Comparison of ENCODE assay signal across 1 cellular context in the genomic region with DNA sequence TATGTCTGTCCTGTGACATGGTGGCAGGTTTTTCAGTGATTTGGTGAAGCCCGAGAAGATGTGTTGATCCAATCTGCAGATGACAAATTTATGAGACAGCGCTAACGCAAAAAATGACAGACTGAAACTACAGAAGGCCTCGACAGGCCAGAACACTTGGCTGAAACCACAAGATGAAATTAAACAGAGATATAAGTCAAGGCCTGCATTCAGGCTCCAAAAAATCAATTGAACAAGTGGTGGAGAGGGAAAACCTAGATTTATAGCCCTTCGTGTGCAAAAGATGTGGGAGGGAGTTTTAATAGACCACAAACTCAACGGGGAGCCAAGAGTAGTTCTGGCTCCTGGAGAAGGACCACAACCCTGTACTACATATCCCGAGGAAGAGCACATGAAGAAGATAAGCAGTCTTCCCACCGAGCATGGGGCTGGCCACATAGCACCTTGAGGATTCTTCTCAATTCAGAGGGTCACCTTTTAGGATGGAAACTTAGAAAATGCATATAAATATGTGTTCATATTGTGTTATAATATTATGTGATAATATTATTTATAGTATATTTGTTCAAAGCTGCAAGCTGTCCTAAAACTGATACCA.
TF ChIP-seq lines count a peak whose summit lies in the region.

No MANE protein-coding gene starts in this region.

TF ChIP-seq in HEK293, 187 proteins besides CTCF, POLR2A, EP300 and RAD21 (continued from another document and continues in another):
- TF ChIP-seq, protein P1, sequence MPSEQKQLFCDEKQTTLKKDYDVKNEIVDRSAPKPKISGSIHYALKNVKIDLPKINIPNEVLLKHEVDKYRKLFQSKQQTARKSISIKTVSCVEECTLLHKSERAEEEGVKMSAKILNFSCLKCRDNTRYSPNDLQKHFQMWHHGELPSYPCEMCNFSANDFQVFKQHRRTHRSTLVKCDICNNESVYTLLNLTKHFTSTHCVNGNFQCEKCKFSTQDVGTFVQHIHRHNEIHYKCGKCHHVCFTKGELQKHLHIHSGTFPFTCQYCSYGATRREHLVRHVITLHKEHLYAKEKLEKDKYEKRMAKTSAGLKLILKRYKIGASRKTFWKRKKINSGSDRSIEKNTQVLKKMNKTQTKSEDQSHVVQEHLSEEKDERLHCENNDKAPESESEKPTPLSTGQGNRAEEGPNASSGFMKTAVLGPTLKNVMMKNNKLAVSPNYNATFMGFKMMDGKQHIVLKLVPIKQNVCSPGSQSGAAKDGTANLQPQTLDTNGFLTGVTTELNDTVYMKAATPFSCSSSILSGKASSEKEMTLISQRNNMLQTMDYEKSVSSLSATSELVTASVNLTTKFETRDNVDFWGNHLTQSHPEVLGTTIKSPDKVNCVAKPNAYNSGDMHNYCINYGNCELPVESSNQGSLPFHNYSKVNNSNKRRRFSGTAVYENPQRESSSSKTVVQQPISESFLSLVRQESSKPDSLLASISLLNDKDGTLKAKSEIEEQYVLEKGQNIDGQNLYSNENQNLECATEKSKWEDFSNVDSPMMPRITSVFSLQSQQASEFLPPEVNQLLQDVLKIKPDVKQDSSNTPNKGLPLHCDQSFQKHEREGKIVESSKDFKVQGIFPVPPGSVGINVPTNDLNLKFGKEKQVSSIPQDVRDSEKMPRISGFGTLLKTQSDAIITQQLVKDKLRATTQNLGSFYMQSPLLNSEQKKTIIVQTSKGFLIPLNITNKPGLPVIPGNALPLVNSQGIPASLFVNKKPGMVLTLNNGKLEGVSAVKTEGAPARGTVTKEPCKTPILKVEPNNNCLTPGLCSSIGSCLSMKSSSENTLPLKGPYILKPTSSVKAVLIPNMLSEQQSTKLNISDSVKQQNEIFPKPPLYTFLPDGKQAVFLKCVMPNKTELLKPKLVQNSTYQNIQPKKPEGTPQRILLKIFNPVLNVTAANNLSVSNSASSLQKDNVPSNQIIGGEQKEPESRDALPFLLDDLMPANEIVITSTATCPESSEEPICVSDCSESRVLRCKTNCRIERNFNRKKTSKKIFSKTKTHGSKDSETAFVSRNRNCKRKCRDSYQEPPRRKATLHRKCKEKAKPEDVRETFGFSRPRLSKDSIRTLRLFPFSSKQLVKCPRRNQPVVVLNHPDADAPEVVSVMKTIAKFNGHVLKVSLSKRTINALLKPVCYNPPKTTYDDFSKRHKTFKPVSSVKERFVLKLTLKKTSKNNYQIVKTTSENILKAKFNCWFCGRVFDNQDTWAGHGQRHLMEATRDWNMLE (tag by site-specific recombination; conservative IDR thresholded peaks at IDR 0.05; ENCODE audit: low read depth): peak; percentile 43; the same call in 1 of the 2 replicates
- TF ChIP-seq ZNF623 (tag by site-specific recombination; IDR thresholded peaks at IDR 0.05) (no peak), ZNF48 (tag by site-specific recombination; IDR thresholded peaks at IDR 0.05) (no peak), ZIC2 (tag by site-specific recombination; IDR thresholded peaks at IDR 0.05) (peak; percentile 88), ZNF423 (tag by site-specific recombination; IDR thresholded peaks at IDR 0.05) (no peak), MYNN (tag by site-specific recombination; IDR thresholded peaks at IDR 0.05; ENCODE audit: borderline replicate concordance) (no peak), ZNF544 (tag by site-specific recombination; IDR thresholded peaks at IDR 0.05) (no peak), KLF8 (tag by site-specific recombination; IDR thresholded peaks at IDR 0.05) (no peak), ZNF596 (tag by site-specific recombination; IDR thresholded peaks at IDR 0.05) (0 out of 2 replicates have a peak, but pooled peaks have one; percentile 17), ZSCAN16 (tag by site-specific recombination; IDR thresholded peaks at IDR 0.05) (0 out of 2 replicates have a peak, but pooled peaks have one; percentile 37), ZFP69B (tag by site-specific recombination; IDR thresholded peaks at IDR 0.05) (no peak), PRDM1 (tag by site-specific recombination; IDR thresholded peaks at IDR 0.05) (no peak), ZNF248 (tag by site-specific recombination; IDR thresholded peaks at IDR 0.05) (no peak), ZNF514 (tag by site-specific recombination; IDR thresholded peaks at IDR 0.05) (no peak), GLIS2 (tag by site-specific recombination; IDR thresholded peaks at IDR 0.05) (no peak), ZNF266 (tag by site-specific recombination; IDR thresholded peaks at IDR 0.05; ENCODE audit: low read depth) (no peak), ZNF292 (tag by site-specific recombination; IDR thresholded peaks at IDR 0.05; ENCODE audit: borderline replicate concordance, low read depth) (no peak), ZNF791 (tag by site-specific recombination; IDR thresholded peaks at IDR 0.05) (no peak), ZNF433 (tag by site-specific recombination; IDR thresholded peaks at IDR 0.05; ENCODE audit: low read depth) (no peak)
- TF ChIP-seq, protein P2, sequence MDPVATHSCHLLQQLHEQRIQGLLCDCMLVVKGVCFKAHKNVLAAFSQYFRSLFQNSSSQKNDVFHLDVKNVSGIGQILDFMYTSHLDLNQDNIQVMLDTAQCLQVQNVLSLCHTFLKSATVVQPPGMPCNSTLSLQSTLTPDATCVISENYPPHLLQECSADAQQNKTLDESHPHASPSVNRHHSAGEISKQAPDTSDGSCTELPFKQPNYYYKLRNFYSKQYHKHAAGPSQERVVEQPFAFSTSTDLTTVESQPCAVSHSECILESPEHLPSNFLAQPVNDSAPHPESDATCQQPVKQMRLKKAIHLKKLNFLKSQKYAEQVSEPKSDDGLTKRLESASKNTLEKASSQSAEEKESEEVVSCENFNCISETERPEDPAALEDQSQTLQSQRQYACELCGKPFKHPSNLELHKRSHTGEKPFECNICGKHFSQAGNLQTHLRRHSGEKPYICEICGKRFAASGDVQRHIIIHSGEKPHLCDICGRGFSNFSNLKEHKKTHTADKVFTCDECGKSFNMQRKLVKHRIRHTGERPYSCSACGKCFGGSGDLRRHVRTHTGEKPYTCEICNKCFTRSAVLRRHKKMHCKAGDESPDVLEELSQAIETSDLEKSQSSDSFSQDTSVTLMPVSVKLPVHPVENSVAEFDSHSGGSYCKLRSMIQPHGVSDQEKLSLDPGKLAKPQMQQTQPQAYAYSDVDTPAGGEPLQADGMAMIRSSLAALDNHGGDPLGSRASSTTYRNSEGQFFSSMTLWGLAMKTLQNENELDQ (tag by site-specific recombination; IDR thresholded peaks at IDR 0.05; ENCODE audit: low read depth): no peak
- TF ChIP-seq, protein P3, sequence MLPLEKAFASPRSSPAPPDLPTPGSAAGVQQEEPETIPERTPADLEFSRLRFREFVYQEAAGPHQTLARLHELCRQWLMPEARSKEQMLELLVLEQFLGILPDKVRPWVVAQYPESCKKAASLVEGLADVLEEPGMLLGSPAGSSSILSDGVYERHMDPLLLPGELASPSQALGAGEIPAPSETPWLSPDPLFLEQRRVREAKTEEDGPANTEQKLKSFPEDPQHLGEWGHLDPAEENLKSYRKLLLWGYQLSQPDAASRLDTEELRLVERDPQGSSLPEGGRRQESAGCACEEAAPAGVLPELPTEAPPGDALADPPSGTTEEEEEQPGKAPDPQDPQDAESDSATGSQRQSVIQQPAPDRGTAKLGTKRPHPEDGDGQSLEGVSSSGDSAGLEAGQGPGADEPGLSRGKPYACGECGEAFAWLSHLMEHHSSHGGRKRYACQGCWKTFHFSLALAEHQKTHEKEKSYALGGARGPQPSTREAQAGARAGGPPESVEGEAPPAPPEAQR (tag by site-specific recombination; IDR thresholded peaks at IDR 0.05): no peak
- TF ChIP-seq, protein P4, sequence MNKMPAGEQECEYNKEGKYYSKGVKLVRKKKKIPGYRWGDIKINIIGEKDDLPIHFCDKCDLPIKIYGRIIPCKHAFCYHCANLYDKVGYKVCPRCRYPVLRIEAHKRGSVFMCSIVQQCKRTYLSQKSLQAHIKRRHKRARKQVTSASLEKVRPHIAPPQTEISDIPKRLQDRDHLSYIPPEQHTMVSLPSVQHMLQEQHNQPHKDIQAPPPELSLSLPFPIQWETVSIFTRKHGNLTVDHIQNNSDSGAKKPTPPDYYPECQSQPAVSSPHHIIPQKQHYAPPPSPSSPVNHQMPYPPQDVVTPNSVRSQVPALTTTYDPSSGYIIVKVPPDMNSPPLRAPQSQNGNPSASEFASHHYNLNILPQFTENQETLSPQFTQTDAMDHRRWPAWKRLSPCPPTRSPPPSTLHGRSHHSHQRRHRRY (tag by site-specific recombination; IDR thresholded peaks at IDR 0.05): no peak
- TF ChIP-seq, protein P5, sequence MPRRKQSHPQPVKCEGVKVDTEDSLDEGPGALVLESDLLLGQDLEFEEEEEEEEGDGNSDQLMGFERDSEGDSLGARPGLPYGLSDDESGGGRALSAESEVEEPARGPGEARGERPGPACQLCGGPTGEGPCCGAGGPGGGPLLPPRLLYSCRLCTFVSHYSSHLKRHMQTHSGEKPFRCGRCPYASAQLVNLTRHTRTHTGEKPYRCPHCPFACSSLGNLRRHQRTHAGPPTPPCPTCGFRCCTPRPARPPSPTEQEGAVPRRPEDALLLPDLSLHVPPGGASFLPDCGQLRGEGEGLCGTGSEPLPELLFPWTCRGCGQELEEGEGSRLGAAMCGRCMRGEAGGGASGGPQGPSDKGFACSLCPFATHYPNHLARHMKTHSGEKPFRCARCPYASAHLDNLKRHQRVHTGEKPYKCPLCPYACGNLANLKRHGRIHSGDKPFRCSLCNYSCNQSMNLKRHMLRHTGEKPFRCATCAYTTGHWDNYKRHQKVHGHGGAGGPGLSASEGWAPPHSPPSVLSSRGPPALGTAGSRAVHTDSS (tag by site-specific recombination; IDR thresholded peaks at IDR 0.05): peak; percentile 66
- TF ChIP-seq, protein P6, sequence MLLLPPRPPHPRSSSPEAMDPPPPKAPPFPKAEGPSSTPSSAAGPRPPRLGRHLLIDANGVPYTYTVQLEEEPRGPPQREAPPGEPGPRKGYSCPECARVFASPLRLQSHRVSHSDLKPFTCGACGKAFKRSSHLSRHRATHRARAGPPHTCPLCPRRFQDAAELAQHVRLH (tag by site-specific recombination; IDR thresholded peaks at IDR 0.05): peak; percentile 39; the same call in 1 of the 2 replicates
- TF ChIP-seq, protein P7, sequence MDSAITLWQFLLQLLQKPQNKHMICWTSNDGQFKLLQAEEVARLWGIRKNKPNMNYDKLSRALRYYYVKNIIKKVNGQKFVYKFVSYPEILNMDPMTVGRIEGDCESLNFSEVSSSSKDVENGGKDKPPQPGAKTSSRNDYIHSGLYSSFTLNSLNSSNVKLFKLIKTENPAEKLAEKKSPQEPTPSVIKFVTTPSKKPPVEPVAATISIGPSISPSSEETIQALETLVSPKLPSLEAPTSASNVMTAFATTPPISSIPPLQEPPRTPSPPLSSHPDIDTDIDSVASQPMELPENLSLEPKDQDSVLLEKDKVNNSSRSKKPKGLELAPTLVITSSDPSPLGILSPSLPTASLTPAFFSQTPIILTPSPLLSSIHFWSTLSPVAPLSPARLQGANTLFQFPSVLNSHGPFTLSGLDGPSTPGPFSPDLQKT (IDR thresholded peaks at IDR 0.05; ENCODE audit: borderline replicate concordance, low read depth, low read length): no peak
- TF ChIP-seq, protein P8, sequence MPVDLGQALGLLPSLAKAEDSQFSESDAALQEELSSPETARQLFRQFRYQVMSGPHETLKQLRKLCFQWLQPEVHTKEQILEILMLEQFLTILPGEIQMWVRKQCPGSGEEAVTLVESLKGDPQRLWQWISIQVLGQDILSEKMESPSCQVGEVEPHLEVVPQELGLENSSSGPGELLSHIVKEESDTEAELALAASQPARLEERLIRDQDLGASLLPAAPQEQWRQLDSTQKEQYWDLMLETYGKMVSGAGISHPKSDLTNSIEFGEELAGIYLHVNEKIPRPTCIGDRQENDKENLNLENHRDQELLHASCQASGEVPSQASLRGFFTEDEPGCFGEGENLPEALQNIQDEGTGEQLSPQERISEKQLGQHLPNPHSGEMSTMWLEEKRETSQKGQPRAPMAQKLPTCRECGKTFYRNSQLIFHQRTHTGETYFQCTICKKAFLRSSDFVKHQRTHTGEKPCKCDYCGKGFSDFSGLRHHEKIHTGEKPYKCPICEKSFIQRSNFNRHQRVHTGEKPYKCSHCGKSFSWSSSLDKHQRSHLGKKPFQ (tag by site-specific recombination; IDR thresholded peaks at IDR 0.05): peak; percentile 57
- TF ChIP-seq, protein P9, sequence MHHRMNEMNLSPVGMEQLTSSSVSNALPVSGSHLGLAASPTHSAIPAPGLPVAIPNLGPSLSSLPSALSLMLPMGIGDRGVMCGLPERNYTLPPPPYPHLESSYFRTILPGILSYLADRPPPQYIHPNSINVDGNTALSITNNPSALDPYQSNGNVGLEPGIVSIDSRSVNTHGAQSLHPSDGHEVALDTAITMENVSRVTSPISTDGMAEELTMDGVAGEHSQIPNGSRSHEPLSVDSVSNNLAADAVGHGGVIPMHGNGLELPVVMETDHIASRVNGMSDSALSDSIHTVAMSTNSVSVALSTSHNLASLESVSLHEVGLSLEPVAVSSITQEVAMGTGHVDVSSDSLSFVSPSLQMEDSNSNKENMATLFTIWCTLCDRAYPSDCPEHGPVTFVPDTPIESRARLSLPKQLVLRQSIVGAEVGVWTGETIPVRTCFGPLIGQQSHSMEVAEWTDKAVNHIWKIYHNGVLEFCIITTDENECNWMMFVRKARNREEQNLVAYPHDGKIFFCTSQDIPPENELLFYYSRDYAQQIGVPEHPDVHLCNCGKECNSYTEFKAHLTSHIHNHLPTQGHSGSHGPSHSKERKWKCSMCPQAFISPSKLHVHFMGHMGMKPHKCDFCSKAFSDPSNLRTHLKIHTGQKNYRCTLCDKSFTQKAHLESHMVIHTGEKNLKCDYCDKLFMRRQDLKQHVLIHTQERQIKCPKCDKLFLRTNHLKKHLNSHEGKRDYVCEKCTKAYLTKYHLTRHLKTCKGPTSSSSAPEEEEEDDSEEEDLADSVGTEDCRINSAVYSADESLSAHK (tag by site-specific recombination; IDR thresholded peaks at IDR 0.05): peak; percentile 57
